ENCODE assay signal across 22 cellular contexts in genomic region chr2:232869138-232870001, GRCh38. TPM values are rescaled to one million over a fixed set of nuclear protein-coding genes. Genes with fewer than 3 reads are reported as not detected.
DNase-seq lines count a peak whose midpoint lies in the region; ATAC-seq and TF ChIP-seq lines count a peak whose summit lies in the region.
"Had no signal": no experiment of that assay in that cellular context is flagged by ENCODE, and none has a peak within 500 bp of the region (broad histone marks: within the 10 kb centered on the region; RNA-seq: fewer than 3 reads in every experiment).

No MANE protein-coding gene starts in this region.

- intact Hi-C loops in stomach (cut with DNase I; ENCODE audit: low total_unique reads) = no loop called here

- H3K27me3 Mint-ChIP-seq in activated CD8-positive, alpha-beta memory T cell treated with anti-CD3 and anti-CD28 coated beads, Interleukin-2, amount 10 ng/mL, durations not matched to agents 7 days and 5 days = no peaks in the 10 kb centered on the region

- H3K9me3 ChIP-seq in stomach = no peaks in the 10 kb centered on the region
- H3K9me3 ChIP-seq: body of pancreas, prostate gland had no signal

- no peaks in the 10 kb centered on the region for H3K4me1 Mint-ChIP-seq in activated CD8-positive, alpha-beta memory T cell treated with anti-CD3 and anti-CD28 coated beads, Interleukin-2, amount 10 ng/mL, durations not matched to agents 7 days and 5 days

- no peak for TF ChIP-seq CTCF in stomach (IDR thresholded peaks at IDR 0.05)

- WGBS in stomach, 5 donors = 73 to 80% (median 77%) methylated on average over 15 of the region's 15 CpGs

- CTCF ChIA-PET in activated CD8-positive, alpha-beta memory T cell treated with anti-CD3 and anti-CD28 coated beads, Interleukin-2, amount 10 ng/mL, durations not matched to agents 7 days and 5 days (lab: Charles Lee) = interaction anchor here (1.0 kb wide), 2 partner anchors 28 to 185 kb away, joined by 3 read pairs; no protein-coding TSS in a partner anchor

- no peak overlapping the region for H3K4me3 ChIP-seq in stomach
- H3K4me3 ChIP-seq: body of pancreas, PC-9, prostate gland, SK-N-MC, skin epidermis had no signal

- H3K27ac ChIP-seq in stomach = no peak overlapping the region
- H3K27ac ChIP-seq: body of pancreas, C4-2B, PC-9, prostate gland, SK-N-MC had no signal

- peaks cover 0 to under 1% (median 0%) of the 10 kb centered on the region in 3 donors for H3K27me3 ChIP-seq in stomach
- H3K27me3 ChIP-seq: body of pancreas had no signal

- H3K27ac Mint-ChIP-seq in activated CD8-positive, alpha-beta memory T cell treated with anti-CD3 and anti-CD28 coated beads, Interleukin-2, amount 10 ng/mL, durations not matched to agents 7 days and 5 days = no peak overlapping the region
- H3K27ac Mint-ChIP-seq: activated naive CD8-positive, alpha-beta T cell had no signal

- no peaks in the 10 kb centered on the region for H3K36me3 Mint-ChIP-seq in activated CD8-positive, alpha-beta memory T cell treated with anti-CD3 and anti-CD28 coated beads, Interleukin-2, amount 10 ng/mL, durations not matched to agents 7 days and 5 days
- H3K36me3 Mint-ChIP-seq: activated naive CD8-positive, alpha-beta T cell; natural killer cell had no signal

- peaks cover 0 to 11% (median 3%) of the 10 kb centered on the region in 4 donors for H3K4me1 ChIP-seq in stomach
- H3K4me1 ChIP-seq: body of pancreas, prostate gland had no signal

- no peak for TF ChIP-seq EP300 in stomach (IDR thresholded peaks at IDR 0.05)

- no peak overlapping the region for H3K4me3 Mint-ChIP-seq in activated CD8-positive, alpha-beta memory T cell treated with anti-CD3 and anti-CD28 coated beads, Interleukin-2, amount 10 ng/mL, durations not matched to agents 7 days and 5 days
- H3K4me3 Mint-ChIP-seq: activated naive CD8-positive, alpha-beta T cell; natural killer cell had no signal

- DNase-seq in activated T-cell treated with anti-CD3 and anti-CD28 coated beads, Interleukin-2, amount 50 U/mL, for 1 hour = peak; percentile 15
- no peak for DNase-seq in activated T-cell treated with anti-CD3 and anti-CD28 coated beads for 4 hours
- peak; percentile 31 for DNase-seq in activated CD8-positive, alpha-beta memory T cell treated with anti-CD3 and anti-CD28 coated beads, Interleukin-2, amount 10 ng/mL, durations not matched to agents 7 days and 5 days
- peak; percentile 43 for DNase-seq in iPS-NIHi7 (ENCODE audit: extremely low spot score)
- peak; percentile 20 for DNase-seq in stomach
- DNase-seq: activated CD4-positive, CD25-positive, alpha-beta regulatory T cell treated with anti-CD3 and anti-CD28 coated beads, Interleukin-2, amount 50 U/mL, for 72 hours; GOT3; natural killer cell; NCI-H1417 treated with DMSO at 0.1 percent for 48 hours; NCI-H2171 treated with DMSO at 0.1 percent for 48 hours; NCI-H774; PC-9; stimulated activated CD4-positive, alpha-beta T cell treated with anti-CD3 and anti-CD28 coated beads, Interleukin-2, amount 100 ng/mL, for 48 hours had no signal

- no peaks in the 10 kb centered on the region for H3K9me3 Mint-ChIP-seq in activated CD8-positive, alpha-beta memory T cell treated with anti-CD3 and anti-CD28 coated beads, Interleukin-2, amount 10 ng/mL, durations not matched to agents 7 days and 5 days (ENCODE audit: low read depth)
- H3K9me3 Mint-ChIP-seq: natural killer cell had no signal

- H3K36me3 ChIP-seq in stomach = peaks cover 0 to 5% (median 0%) of the 10 kb centered on the region in 4 donors
- H3K36me3 ChIP-seq: prostate gland had no signal

- no peak for ATAC-seq in activated CD8-positive, alpha-beta memory T cell treated with anti-CD3 and anti-CD28 coated beads, Interleukin-2, amount 10 ng/mL, durations not matched to agents 7 days and 5 days
- ATAC-seq in GM21423 (IDR thresholded peaks at IDR 0.05; ENCODE audit: unreplicated experiment) (no peak), HG03442 (IDR thresholded peaks at IDR 0.05; ENCODE audit: unreplicated experiment) (no peak), esophagus mucosa (no peak)
- ATAC-seq: body of pancreas, natural killer cell had no signal

- no peak for TF ChIP-seq POLR2A in stomach (IDR thresholded peaks at IDR 0.05)

RNA-seq across cellular contexts. Expression of gene SNORC, which starts 0.7 kb away (rescaled TPM):
- 1 to 10 TPM; 1.4 to 1.8 TPM for total RNA-seq in activated CD8-positive, alpha-beta memory T cell treated with anti-CD3 and anti-CD28 coated beads, Interleukin-2, amount 10 ng/mL, durations not matched to agents 7 days and 5 days
- 10 to 100 TPM in 2 of 5 donors, 1 to 10 TPM in 1, under 1 TPM in 1, not detected in 1; 0.55 to 23.8 (median 7.1) TPM for total RNA-seq in stomach
- polyA plus RNA-seq in stomach = 1 to 10 TPM; 2.1 to 7.5 (median 6.3) TPM
- 1.8 TPM for total RNA-seq in esophagus mucosa
